20 cellular contexts compared by ENCODE assay signal in genomic region chr7:159115601-159116501, GRCh38. TPM values are rescaled to one million over a fixed set of nuclear protein-coding genes. Genes with fewer than 3 reads are reported as not detected.
DNase-seq lines count a peak whose midpoint lies in the region; ATAC-seq and TF ChIP-seq lines count a peak whose summit lies in the region.
"Had no signal": no experiment of that assay in that cellular context is flagged by ENCODE, and none has a peak within 500 bp of the region (broad histone marks: within the 10 kb centered on the region; RNA-seq: fewer than 3 reads in every experiment).

No MANE protein-coding gene starts in this region.

- H2BK5ac ChIP-seq in mesendoderm (ENCODE audit: low read length) = no peak overlapping the region

- no peak overlapping the region for H2AK5ac ChIP-seq in mesendoderm (ENCODE audit: low read length)

- peaks cover 0 to 4% (median 0%) of the 10 kb centered on the region in 11 experiments; a peak in 1 of 22 replicates for H4K20me1 ChIP-seq in BLaER1 treated with 17β-estradiol and CSF1 and Interleukin-3, amounts not matched to agents 10 nM and 100 nM
- H4K20me1 ChIP-seq in PC-9 (ENCODE audit: insufficient read depth) = peaks cover 4% of the 10 kb centered on the region; the same call in 1 of the 2 replicates

- no peaks in the 10 kb centered on the region for H3F3A ChIP-seq in PC-9 (ENCODE audit: insufficient read depth, low read depth)

- no peak overlapping the region for H2BK120ac ChIP-seq in mesendoderm (ENCODE audit: low read depth, low read length)

- H3K9me3 ChIP-seq in BLaER1 treated with 17β-estradiol and CSF1 and Interleukin-3, amounts not matched to agents 10 nM and 100 nM (replicated peaks in 1 of 11) = no peaks in the 10 kb centered on the region
- H3K9me3 ChIP-seq in PC-9 (ENCODE audit: insufficient read depth, low read depth) (no peaks in the 10 kb centered on the region), mucosa of descending colon (no peaks in the 10 kb centered on the region)
- H3K9me3 ChIP-seq: breast epithelium, Caco-2, testis had no signal

- no peak overlapping the region for H3K4me3 Mint-ChIP-seq in activated T-cell treated with anti-CD3 and anti-CD28 coated beads, Interleukin-2, amount 50 U/mL, for 4 hours
- H3K4me3 Mint-ChIP-seq: activated B cell treated with CpG ODN at 0.5 μM for 24 hours; activated naive CD4-positive, alpha-beta T cell treated with anti-CD3 and anti-CD28 coated beads, Interleukin-2, amount 50 U/mL, for 24 hours; nephron had no signal

- H3K79me1 ChIP-seq in mesendoderm (ENCODE audit: low read length) = no peaks in the 10 kb centered on the region

- H3K4ac ChIP-seq in mesendoderm (ENCODE audit: low read depth, low read length) = no peak overlapping the region

- H2AFZ ChIP-seq in PC-9 = no peak overlapping the region

- intact Hi-C loops in PC-9 (cut with micrococcal nuclease; ENCODE audit: unreplicated experiment) (no loop called here), mucosa of descending colon (cut with DNase I, micrococcal nuclease) (no loop called here)

- peak; percentile 2 for DNase-seq in NCI-H2029 (lab: John Stamatoyannopoulos, UW)
- DNase-seq in NCI-H2029 treated with DMSO at 0.1 percent for 48 hours (lab: John Stamatoyannopoulos, UW) = no peak
- DNase-seq in mesendoderm = no peak
- DNase-seq in PC-9 = no peak
- DNase-seq in activated T-cell treated with anti-CD3 and anti-CD28 coated beads, Interleukin-2, amount 50 U/mL, for 4 hours = no peak
- no peak for DNase-seq in mucosa of descending colon
- DNase-seq: activated B cell treated with CpG ODN at 0.5 μM for 24 hours; effector memory CD4-positive, alpha-beta T cell; NCI-H446 treated with DMSO at 0.1 percent for 48 hours; retina; T-helper 1 cell; testis had no signal

- TF ChIP-seq CTCF in VCaP (conservative IDR thresholded peaks at IDR 0.05) (peak; percentile 43), PC-9 (conservative IDR thresholded peaks at IDR 0.05) (no peak), mucosa of descending colon (IDR thresholded peaks at IDR 0.05) (no peak)

- ATAC-seq in activated T-cell treated with anti-CD3 and anti-CD28 coated beads, Interleukin-2, amount 50 U/mL, for 4 hours = no peak
- ATAC-seq in mucosa of descending colon = no peak
- ATAC-seq: Panc1 had no signal

- no peaks in the 10 kb centered on the region for H3K36me3 ChIP-seq in BLaER1 treated with 17β-estradiol and CSF1 and Interleukin-3, amounts not matched to agents 10 nM and 100 nM
- H3K36me3 ChIP-seq in mesendoderm (ENCODE audit: control insufficient read depth, insufficient read depth, low read length) = no peaks in the 10 kb centered on the region
- H3K36me3 ChIP-seq in PC-9 (ENCODE audit: low read depth) = no peaks in the 10 kb centered on the region
- no peaks in the 10 kb centered on the region for H3K36me3 ChIP-seq in mucosa of descending colon (ENCODE audit: low read depth)
- H3K36me3 ChIP-seq: breast epithelium had no signal

- no peak overlapping the region for H4K8ac ChIP-seq in mesendoderm (ENCODE audit: low read depth, low read length)

- H4K5ac ChIP-seq in mesendoderm (ENCODE audit: low read length) = no peak overlapping the region

- H3K79me2 ChIP-seq in mesendoderm (ENCODE audit: control insufficient read depth, insufficient read depth, low read length) (no peaks in the 10 kb centered on the region), PC-9 (ENCODE audit: low read depth) (no peaks in the 10 kb centered on the region)

- WGBS in mesendoderm (ENCODE audit: extremely low coverage, insufficient coverage, low lambda C conversion rate) = no CpG with 5 or more reads among the region's 19 CpGs

- H3K4me1 Mint-ChIP-seq in activated T-cell treated with anti-CD3 and anti-CD28 coated beads, Interleukin-2, amount 50 U/mL, for 4 hours (ENCODE audit: low read depth) = no peaks in the 10 kb centered on the region
- H3K4me1 Mint-ChIP-seq: activated B cell treated with CpG ODN at 0.5 μM for 24 hours; activated naive CD4-positive, alpha-beta T cell treated with anti-CD3 and anti-CD28 coated beads, Interleukin-2, amount 50 U/mL, for 24 hours had no signal

- peaks cover 0 to 40% (median 22%) of the 10 kb centered on the region in 10 experiments; a peak in 16 of 20 replicates for H3K4me1 ChIP-seq in BLaER1 treated with 17β-estradiol and CSF1 and Interleukin-3, amounts not matched to agents 10 nM and 100 nM
- no peaks in the 10 kb centered on the region for H3K4me1 ChIP-seq in mesendoderm (ENCODE audit: control insufficient read depth, low read depth, low read length)
- no peaks in the 10 kb centered on the region for H3K4me1 ChIP-seq in PC-9 (replicated peaks; ENCODE audit: insufficient read depth)
- no peaks in the 10 kb centered on the region for H3K4me1 ChIP-seq in mucosa of descending colon (ENCODE audit: low read depth)
- H3K4me1 ChIP-seq: breast epithelium, Caco-2, testis had no signal

- no peaks in the 10 kb centered on the region for H3K9me2 ChIP-seq in PC-9 (ENCODE audit: insufficient read depth)

- BruUV-seq in PC-9 (replicated peaks; lab: Mats Ljungman, UMichigan) = no TSS peak

- H3K9me3 Mint-ChIP-seq in activated T-cell treated with anti-CD3 and anti-CD28 coated beads, Interleukin-2, amount 50 U/mL, for 4 hours = no peaks in the 10 kb centered on the region
- H3K9me3 Mint-ChIP-seq: activated B cell treated with CpG ODN at 0.5 μM for 24 hours; activated naive CD4-positive, alpha-beta T cell treated with anti-CD3 and anti-CD28 coated beads, Interleukin-2, amount 50 U/mL, for 24 hours; nephron had no signal

- peak overlapping the region; percentile 7 for H3K56ac ChIP-seq in mesendoderm (ENCODE audit: low read length)

- POLR2A ChIA-PET in PC-9 (lab: Charles Lee; ENCODE audit: unreplicated experiment) = no interaction called here

- no peaks in the 10 kb centered on the region for H3K36me3 Mint-ChIP-seq in activated T-cell treated with anti-CD3 and anti-CD28 coated beads, Interleukin-2, amount 50 U/mL, for 4 hours (ENCODE audit: insufficient read depth)
- H3K36me3 Mint-ChIP-seq: activated naive CD4-positive, alpha-beta T cell treated with anti-CD3 and anti-CD28 coated beads, Interleukin-2, amount 50 U/mL, for 24 hours had no signal

- H3K27ac ChIP-seq in BLaER1 treated with 17β-estradiol and CSF1 and Interleukin-3, amounts not matched to agents 10 nM and 100 nM = no peak overlapping the region
- no peak overlapping the region for H3K27ac ChIP-seq in VCaP
- H3K27ac ChIP-seq in mesendoderm (ENCODE audit: low read depth, low read length) = no peak overlapping the region
- H3K27ac ChIP-seq in PC-9 = no peak overlapping the region
- H3K27ac ChIP-seq: breast epithelium, testis had no signal

- H3K18ac ChIP-seq in mesendoderm (ENCODE audit: low read length) = no peak overlapping the region

- H3K9ac ChIP-seq in BLaER1 treated with 17β-estradiol and CSF1 and Interleukin-3, amounts not matched to agents 10 nM and 100 nM = no peak overlapping the region
- no peak overlapping the region for H3K9ac ChIP-seq in mesendoderm (ENCODE audit: low read length)

- H3K4me2 ChIP-seq in BLaER1 treated with 17β-estradiol and CSF1 and Interleukin-3, amounts not matched to agents 10 nM and 100 nM = peak overlapping the region in 6 of 11 experiments; percentile 10 to 37 (median 20); a peak in 7 of 22 replicates
- H3K4me2 ChIP-seq in mesendoderm (ENCODE audit: low read length) (no peak overlapping the region), PC-9 (no peak overlapping the region)

- CTCF ChIA-PET in PC-9 (lab: Charles Lee) = no interaction called here

- peaks cover 29% of the 10 kb centered on the region for H3K27me3 Mint-ChIP-seq in activated T-cell treated with anti-CD3 and anti-CD28 coated beads, Interleukin-2, amount 50 U/mL, for 4 hours (ENCODE audit: low read depth)
- H3K27me3 Mint-ChIP-seq: activated B cell treated with CpG ODN at 0.5 μM for 24 hours had no signal

- no peak overlapping the region for H3K23ac ChIP-seq in mesendoderm (ENCODE audit: low read length)

- 0 out of 22 replicates have a peak, but pooled peaks cover 0 to 5% (median 0%) of the 10 kb centered on the region in 11 experiments for H3K27me3 ChIP-seq in BLaER1 treated with 17β-estradiol and CSF1 and Interleukin-3, amounts not matched to agents 10 nM and 100 nM
- H3K27me3 ChIP-seq in mesendoderm (ENCODE audit: insufficient read depth, low read length, poor library complexity) (no peaks in the 10 kb centered on the region), PC-9 (ENCODE audit: insufficient read depth, low read depth) (peaks cover 99% of the 10 kb centered on the region)
- H3K27me3 ChIP-seq: breast epithelium, testis had no signal

- no peak overlapping the region for H2BK15ac ChIP-seq in mesendoderm (replicated peaks; ENCODE audit: low read depth)

- no peak overlapping the region for H3K4me3 ChIP-seq in BLaER1 treated with 17β-estradiol and CSF1 and Interleukin-3, amounts not matched to agents 10 nM and 100 nM
- H3K4me3 ChIP-seq in mesendoderm (ENCODE audit: low read length) (no peak overlapping the region), PC-9 (no peak overlapping the region), mucosa of descending colon (no peak overlapping the region)
- H3K4me3 ChIP-seq: breast epithelium, testis had no signal

RNA-seq across cellular contexts. Expression of gene VIPR2, which starts 28.8 kb away (rescaled TPM):
- 0.35 TPM for polyA plus RNA-seq in mesendoderm (2013, experiment 1 of 2)
- 0.29 TPM for polyA plus RNA-seq in mesendoderm (2013, experiment 2 of 2)
- not detected in 2 replicates for total RNA-seq in PC-9 (2021)
- under 1 TPM; 0.14 to 0.30 (median 0.26) TPM for total RNA-seq in activated T-cell treated with anti-CD3 and anti-CD28 coated beads, Interleukin-2, amount 50 U/mL, for 4 hours
- total RNA-seq in mucosa of descending colon = 10 to 100 TPM in 1 of 3 donors, 1 to 10 TPM in 1, under 1 TPM in 1; 0.58 to 19.8 (median 2.4) TPM
- total RNA-seq: activated B cell treated with CpG ODN at 0.5 μM for 24 hours, Caco-2 had no signal
- polyA plus RNA-seq: AG04450 had no signal

Comparison
In these comparisons a context has a peak if more than half of its experiments do, and no peak if none do; other contexts are left out.
1. H3K4me2 ChIP-seq: peak in BLaER1 treated with 17β-estradiol and CSF1 and Interleukin-3, amounts not matched to agents 10 nM and 100 nM (6 of 11); none in mesendoderm (single experiment) and PC-9 (single experiment).